In genomic region chr14:73655851-73656250, GRCh38 we compare ENCODE assay signal across 28 cellular contexts. TPM values are rescaled to one million over a fixed set of nuclear protein-coding genes. Genes with fewer than 3 reads are reported as not detected.
DNase-seq lines count a peak whose midpoint lies in the region; FAIRE-seq lines count a peak whose summit lies in the region.
"Had no signal": no experiment of that assay in that cellular context is flagged by ENCODE, and none has a peak within 500 bp of the region (broad histone marks: within the 10 kb centered on the region; RNA-seq: fewer than 3 reads in every experiment).

No MANE protein-coding gene starts in this region.

- DNase-seq in frontal cortex (ENCODE audit: low spot score in 2 of 2): no peak
- no peak for DNase-seq in Kasumi-1 (lab: John Stamatoyannopoulos, UW)
- DNase-seq: 8988T; ACHN; AML-193; BE2C; C1 segment of cervical spinal cord; Caco-2; Calu3; CD4-positive, alpha-beta memory T cell; CD4-positive, alpha-beta T cell; CD4-positive, CD25-positive, alpha-beta regulatory T cell; CD8-positive, alpha-beta memory T cell; CD8-positive, alpha-beta T cell; COR-L47; DMS 273 treated with DMSO at 0.1 percent for 48 hours; DMS153; DMS53; DMS79; DMS79 treated with DMSO at 0.1 percent for 48 hours; DND-41; EL had no signal

- peak; percentile 57 for FAIRE-seq in frontal cortex (lab: Jason Lieb, UNC)
- FAIRE-seq: A549, D721Med had no signal

RNA-seq across cellular contexts. Expression of gene DNAL1, which starts 11.1 kb away (rescaled TPM):
- 33.4 TPM for total RNA-seq in frontal cortex

RNA-seq across cellular contexts. Expression of gene ACOT6, which starts 43.5 kb away (rescaled TPM):
- not detected for total RNA-seq in frontal cortex
- total RNA-seq: A172; A673; B cell; Caco-2; Calu3; CD4-positive, alpha-beta memory T cell; CD4-positive, alpha-beta T cell; CD4-positive, CD25-positive, alpha-beta regulatory T cell; CD8-positive, alpha-beta memory T cell; CD8-positive, alpha-beta T cell; Daoy had no signal

RNA-seq across cellular contexts. Expression of gene PNMA1, which starts 58.3 kb away (rescaled TPM):
- 70.5 TPM for total RNA-seq in frontal cortex
